In the genomic region with DNA sequence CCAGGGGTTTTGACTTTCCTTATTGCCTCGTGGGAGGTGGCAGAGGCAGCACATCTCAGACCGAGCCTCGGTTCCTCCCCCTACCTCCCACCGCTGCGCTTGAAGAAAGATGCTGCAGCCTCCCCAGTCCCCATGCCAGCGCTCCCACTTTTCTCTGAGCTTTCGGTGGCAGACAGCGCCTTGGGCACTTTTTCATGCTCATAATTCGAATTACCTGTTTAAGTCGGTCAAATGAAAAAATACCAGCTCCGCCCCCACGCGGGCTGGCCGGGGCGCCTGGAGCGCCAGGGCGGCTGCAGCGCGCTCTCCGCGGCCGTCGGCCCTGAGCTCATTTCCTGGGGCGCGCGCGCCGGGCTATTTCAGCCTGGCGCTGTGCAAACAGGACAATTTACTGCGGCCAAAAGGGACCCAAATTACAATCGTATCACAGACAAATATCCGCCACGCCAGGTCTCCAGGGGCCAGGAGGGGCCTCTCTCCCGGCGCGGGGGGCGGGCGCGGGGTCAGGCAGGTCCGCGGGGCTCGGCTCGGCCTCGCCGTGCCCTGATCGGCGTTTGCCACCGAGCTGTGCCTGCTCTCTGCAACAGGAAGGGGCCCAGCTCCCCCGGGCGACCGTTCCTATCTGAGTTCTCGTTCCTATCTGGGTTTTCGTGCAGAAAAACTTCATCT, we compare ENCODE assay signal across 9 cellular contexts. TPM values are rescaled to one million over a fixed set of nuclear protein-coding genes. Genes with fewer than 3 reads are reported as not detected.
A peak's percentile ranks its signal among the peaks of the same experiment; 100 is the strongest.
DNase-seq lines count a peak whose midpoint lies in the region; ATAC-seq, FAIRE-seq and TF ChIP-seq lines count a peak whose summit lies in the region.
"Had no signal": no experiment of that assay in that cellular context is flagged by ENCODE, and none has a peak within 500 bp of the region (broad histone marks: within the 10 kb centered on the region; RNA-seq: fewer than 3 reads in every experiment).

No MANE protein-coding gene starts in this region.

- H3K18ac ChIP-seq in H1 (ENCODE audit: extremely low read depth, low read length) = no peak overlapping the region; the same call in 1 of the 2 replicates

- no peaks in the 10 kb centered on the region for H3K9me3 Mint-ChIP-seq in mesothelial cell of epicardium

- no peak for TF ChIP-seq POLR2A in H1 (IDR thresholded peaks at IDR 0.05; ENCODE audit: control extremely low read depth in 1 of 2, low read depth in 2 of 2, low read length in 2 of 2)

- H3K56ac ChIP-seq in H1 (replicated peaks; ENCODE audit: insufficient read length, low read depth, low read length) = no peak overlapping the region

- H3K23me2 ChIP-seq in H1 (ENCODE audit: low read depth, low read length) = peaks cover 5% of the 10 kb centered on the region; the same call in 1 of the 2 replicates

- H3K27ac Mint-ChIP-seq in mesothelial cell of epicardium = peak overlapping the region; percentile 25

- H4K91ac ChIP-seq in H1 (replicated peaks; ENCODE audit: insufficient read length, low read length) = no peak overlapping the region

- H3K4me3 Mint-ChIP-seq in mesothelial cell of epicardium = peak overlapping the region; percentile 63

- H3K9ac ChIP-seq in H1 (replicated peaks in 1 of 4; ENCODE audit: extremely low read depth in 1 of 4, low read depth in 3 of 4, low read length in 3 of 4) = 0 out of 7 replicates have a peak overlapping the region, but pooled peaks of 1 of the 4 experiments have one; percentile 37

- TF ChIP-seq CTCF in H1 (IDR thresholded peaks at IDR 0.05; ENCODE audit: control extremely low read depth in 1 of 3, insufficient read depth in 1 of 3, low read depth in 1 of 3, low read length in 3 of 3) = no peak
- TF ChIP-seq CTCF in mesothelial cell of epicardium (IDR thresholded peaks at IDR 0.05; ENCODE audit: unreplicated experiment) = no peak

- H2BK5ac ChIP-seq in H1 (ENCODE audit: low read depth, low read length) = no peak overlapping the region

- peak overlapping the region; percentile 14; the same call in 1 of the 2 replicates for H2AFZ ChIP-seq in H1 (ENCODE audit: low read length)

- H3K14ac ChIP-seq in H1 (ENCODE audit: insufficient read length) = no peak overlapping the region

- H3K36me3 ChIP-seq in H1 (ENCODE audit: control insufficient read depth in 2 of 4, insufficient read depth in 4 of 4, low read length in 3 of 4) = no peaks in the 10 kb centered on the region
- H3K36me3 ChIP-seq: adrenal gland had no signal

- H2BK12ac ChIP-seq in H1 (ENCODE audit: low read depth, low read length) = peak overlapping the region; percentile 12; the same call in 1 of the 2 replicates

- TF ChIP-seq RAD21 in H1 (IDR thresholded peaks at IDR 0.05 in 1 of 2, conservative IDR thresholded peaks at IDR 0.05 in 1 of 2; ENCODE audit: low read depth in 2 of 2, low read length in 2 of 2) = no peak

- H3K27ac ChIP-seq in H1 (ENCODE audit: low read depth, low read length) = no peak overlapping the region

- peaks cover 3% of the 10 kb centered on the region for H3K27me3 Mint-ChIP-seq in mesothelial cell of epicardium (ENCODE audit: low read depth)

- TF ChIP-seq EP300 in H1 (IDR thresholded peaks at IDR 0.05; ENCODE audit: borderline replicate concordance in 1 of 2, low read depth in 2 of 2, low read length in 2 of 2) = no peak

- no peaks in the 10 kb centered on the region for H3K9me3 ChIP-seq in H1 (ENCODE audit: insufficient read depth in 2 of 2, low read depth in 1 of 2, low read length in 1 of 2)
- H3K9me3 ChIP-seq: adrenal gland had no signal

- peaks cover 20% of the 10 kb centered on the region for H3K4me1 Mint-ChIP-seq in mesothelial cell of epicardium

- no peak overlapping the region for H2BK20ac ChIP-seq in H1 (ENCODE audit: low read length)

- peak overlapping the region; percentile 47 to 72 (median 51); a peak in 7 of 8 replicates for H3K4me3 ChIP-seq in H1 (ENCODE audit: extremely low read depth in 1 of 4, insufficient read depth in 2 of 4, low read depth in 3 of 4, low read length in 4 of 4)

- H3K23ac ChIP-seq in H1 (ENCODE audit: insufficient read length) = no peak overlapping the region

- no peaks in the 10 kb centered on the region for H3K36me3 Mint-ChIP-seq in mesothelial cell of epicardium

- no peak overlapping the region for H2AK5ac ChIP-seq in H1 (ENCODE audit: low read depth, low read length)

- peaks cover 10 to 28% (median 24%) of the 10 kb centered on the region in 4 experiments for H3K27me3 ChIP-seq in H1 (replicated peaks in 1 of 4; ENCODE audit: control insufficient read depth in 3 of 4, extremely low read depth in 1 of 4, insufficient read depth in 3 of 4, low read length in 3 of 4)
- H3K27me3 ChIP-seq: adrenal gland had no signal

- FAIRE-seq in H1 (lab: Jason Lieb, UNC) = no peak

- ATAC-seq in SK-N-SH treated with all-trans-retinoic acid at 6 μM for 48 hours = peak; percentile 92

- peak overlapping the region; percentile 88 for H4K8ac ChIP-seq in H1 (ENCODE audit: extremely low read depth, insufficient read depth, low read length)

- H4K5ac ChIP-seq in H1 (ENCODE audit: insufficient read length, low read depth, low read length) = no peak overlapping the region

- CTCF ChIA-PET in H1 (lab: Charles Lee; ENCODE audit: partially characterized antibody) = interaction anchor here (1.0 to 6.1 kb wide), 6 partner anchors 20 to 138 kb away, joined by 4 to 61 read pairs (median 10); partner anchors contain the start of gene SOST

- no peaks in the 10 kb centered on the region for H3K79me1 ChIP-seq in H1 (ENCODE audit: low read depth, low read length)

- H3K4ac ChIP-seq in H1 (replicated peaks; ENCODE audit: insufficient read length, low read depth, low read length) = no peak overlapping the region

- POLR2A ChIA-PET in H1 (lab: Charles Lee; ENCODE audit: partially characterized antibody) = interaction anchor here (0.9 to 1.4 kb wide), 6 partner anchors 9 to 53 kb away, joined by 3 to 6 read pairs (median 3); no protein-coding TSS in a partner anchor

- no peaks in the 10 kb centered on the region for H4K20me1 ChIP-seq in H1 (replicated peaks in 1 of 2; ENCODE audit: control insufficient read depth in 1 of 2, insufficient read depth in 2 of 2, low read length in 2 of 2)

- peaks cover 0 to 2% (median 0%) of the 10 kb centered on the region in 4 experiments; a peak in 2 of 7 replicates for H3K4me1 ChIP-seq in H1 (replicated peaks in 1 of 4; ENCODE audit: control insufficient read depth in 3 of 4, insufficient read depth in 4 of 4, low read length in 3 of 4)

- peak overlapping the region; percentile 73 to 85 for H3K4me2 ChIP-seq in H1 (ENCODE audit: insufficient read depth in 1 of 2, low read depth in 2 of 2, low read length in 2 of 2)

- H3K79me2 ChIP-seq in H1 (ENCODE audit: control insufficient read depth in 1 of 2, insufficient read depth in 2 of 2, low read length in 2 of 2) = no peaks in the 10 kb centered on the region

- H2BK120ac ChIP-seq in H1 (replicated peaks; ENCODE audit: low read depth, low read length) = no peak overlapping the region

- 3% methylated on average over 45 of the region's 53 CpGs; no CpG with 5 or more reads in 1 of the 2 experiments for WGBS in H1 (ENCODE audit: extremely low coverage in 1 of 2, insufficient coverage in 1 of 2, insufficient read length in 1 of 2, insufficient replicate concordance in 2 of 2, low coverage in 1 of 2, low lambda C conversion rate in 2 of 2, missing lambda C conversion rate in 1 of 2), 2 experiments

- peak; percentile 63 for DNase-seq in activated CD8-positive, alpha-beta memory T cell treated with anti-CD3 and anti-CD28 coated beads for 24 hours
- no peak for DNase-seq in activated CD8-positive, alpha-beta memory T cell treated with anti-CD3 and anti-CD28 coated beads, Interleukin-2, amount 50 U/mL, for 4 hours
- DNase-seq in H1 (ENCODE audit: low read depth in 1 of 2, low spot score in 2 of 2) (peak in 1 of 2 experiments; percentile 70), mesothelial cell of epicardium (ENCODE audit: low spot score in 2 of 2, unreplicated experiment in 2 of 2) (peak in 1 of 2 experiments; percentile 60), NCI-H187 treated with DMSO at 0.1 percent for 48 hours (lab: John Stamatoyannopoulos, UW) (no peak), SKM-1 (lab: John Stamatoyannopoulos, UW; ENCODE audit: unreplicated experiment) (no peak), amniotic stem cell (lab: John Stamatoyannopoulos, UW) (no peak)

- no peak overlapping the region for H2BK15ac ChIP-seq in H1 (ENCODE audit: low read length)

TF ChIP-seq in SK-N-SH treated with all-trans-retinoic acid at 6 μM for 48 hours, 23 proteins besides CTCF, POLR2A, EP300 and RAD21 (continues in another document):
- no peak for TF ChIP-seq TCF4 (CRISPR knock-in tag; IDR thresholded peaks at IDR 0.05; ENCODE audit: borderline replicate concordance)

TF ChIP-seq in H1, 55 proteins besides CTCF, POLR2A, EP300 and RAD21 (continues in another document):
- TF ChIP-seq JUN (IDR thresholded peaks at IDR 0.05; ENCODE audit: low read depth, low read length) = no peak
- no peak for TF ChIP-seq BRCA1 (IDR thresholded peaks at IDR 0.05; ENCODE audit: low read depth, low read length)
- TF ChIP-seq KDM4A (IDR thresholded peaks at IDR 0.05; ENCODE audit: low read depth, low read length, severe bottlenecking) = peak; percentile 91
- TF ChIP-seq ASH2L (IDR thresholded peaks at IDR 0.05; ENCODE audit: low read length) = peak; percentile 71
- TF ChIP-seq RNF2 (IDR thresholded peaks at IDR 0.05; ENCODE audit: borderline replicate concordance, low read depth, low read length, missing control alignments, poor library complexity, severe bottlenecking) = peak; percentile 63

RNA-seq across cellular contexts. Expression of gene SOST, which starts 45.0 kb away (rescaled TPM):
- not detected in 2 replicates for total RNA-seq in H1 (2021; fragmentation: NEBNext Ultra II Directional; extraction: Animal tissue kit (Norgen Biotek cat#: 25700))
- 0.08 and 0.25 TPM in 2 replicates for polyA plus RNA-seq in H1 (2011; rRNA removed)
- polyA plus RNA-seq in H1 (2011; cell fraction: cytosol; rRNA removed) = 0.19 TPM
- 0.14 TPM for polyA plus RNA-seq in H1 (2011; cell fraction: nucleus; rRNA removed)
- polyA plus RNA-seq in H1 (2012, experiment 1 of 2) = 0.12 to 0.27 TPM (median 0.15 TPM) in 4 replicates
- 0.21 TPM for polyA plus RNA-seq in H1 (2012, experiment 2 of 2)
- 0.08 TPM for polyA plus RNA-seq in H1 (2013, experiment 1 of 2)
- 0.09 TPM for polyA plus RNA-seq in H1 (2013, experiment 2 of 2)
- not detected in 2 replicates for polyA minus RNA-seq in H1 (2011; rRNA and poly(A)+ RNA removed)
- polyA minus RNA-seq in H1 (2011; cell fraction: cytosol; rRNA and poly(A)+ RNA removed) = not detected
- polyA minus RNA-seq in H1 (2011; cell fraction: nucleus; rRNA and poly(A)+ RNA removed) = not detected
- total RNA-seq in mesothelial cell of epicardium = 0.23 to 0.33 TPM (median 0.27 TPM) in 3 replicates
- total RNA-seq: adrenal gland had no signal
- polyA plus RNA-seq: adrenal gland had no signal

RNA-seq across cellular contexts. Expression of gene MEOX1, which starts 51.9 kb away (rescaled TPM):
- not detected in 2 replicates for total RNA-seq in H1 (2021; fragmentation: NEBNext Ultra II Directional; extraction: Animal tissue kit (Norgen Biotek cat#: 25700))
- 0.03 TPM in 1 of 2 replicates, not detected in the other for polyA plus RNA-seq in H1 (2011; rRNA removed)
- polyA plus RNA-seq in H1 (2011; cell fraction: cytosol; rRNA removed) = not detected
- polyA plus RNA-seq in H1 (2011; cell fraction: nucleus; rRNA removed) = 0.07 TPM
- polyA plus RNA-seq in H1 (2012, experiment 1 of 2) = 0.11 to 0.12 TPM in 2 of 4 replicates, not detected in the others
- polyA plus RNA-seq in H1 (2012, experiment 2 of 2) = not detected
- 0.04 TPM for polyA plus RNA-seq in H1 (2013, experiment 1 of 2)
- 0.11 TPM for polyA plus RNA-seq in H1 (2013, experiment 2 of 2)
- not detected in 2 replicates for polyA minus RNA-seq in H1 (2011; rRNA and poly(A)+ RNA removed)
- polyA minus RNA-seq in H1 (2011; cell fraction: cytosol; rRNA and poly(A)+ RNA removed) = not detected
- 0.20 TPM for polyA minus RNA-seq in H1 (2011; cell fraction: nucleus; rRNA and poly(A)+ RNA removed)
- 1.2 to 1.8 TPM (median 1.2 TPM) in 3 replicates for total RNA-seq in mesothelial cell of epicardium
